Comparison of ENCODE assay signal across 8 cellular contexts in genomic region chr17:2402517-2402916, GRCh38. TPM values are rescaled to one million over a fixed set of nuclear protein-coding genes. Genes with fewer than 3 reads are reported as not detected.
A peak's percentile ranks its signal among the peaks of the same experiment; 100 is the strongest.
DNase-seq lines count a peak whose midpoint lies in the region; ATAC-seq lines count a peak whose summit lies in the region.

No MANE protein-coding gene starts in this region.

- H3K4me1 ChIP-seq in stomach smooth muscle (ENCODE audit: control insufficient read depth, insufficient read depth, low read length), result peaks cover 72% of the 10 kb centered on the region

- no peaks in the 10 kb centered on the region for H3K27me3 ChIP-seq in stomach smooth muscle (ENCODE audit: control insufficient read depth in 1 of 2, insufficient read depth in 2 of 2, low read length in 2 of 2)

- ATAC-seq in HG03108 (IDR thresholded peaks at IDR 0.05; ENCODE audit: unreplicated experiment) (no peak), GM19351 (IDR thresholded peaks at IDR 0.05; ENCODE audit: unreplicated experiment) (no peak)

- peak overlapping the region; percentile 76 for H3K4me3 Mint-ChIP-seq in activated T-helper 2 cell treated with anti-CD3 and anti-CD28 coated beads, Interferon-gamma antibody, Interleukin-2, Interleukin-4, amounts not matched to agents 10 μg/mL and 5 μg/mL and 100 μg/mL, durations not matched to agents 14 hours and 24 hours and 36 hours (ENCODE audit: low read depth)

- no peaks in the 10 kb centered on the region for H3K36me3 ChIP-seq in stomach smooth muscle (ENCODE audit: control insufficient read depth in 2 of 2, insufficient read depth in 2 of 2, low read length in 2 of 2)

- peaks cover 45% of the 10 kb centered on the region for H3K4me1 Mint-ChIP-seq in activated T-helper 2 cell treated with anti-CD3 and anti-CD28 coated beads, Interferon-gamma antibody, Interleukin-2, Interleukin-4, amounts not matched to agents 10 μg/mL and 5 μg/mL and 100 μg/mL, durations not matched to agents 14 hours and 24 hours and 36 hours (ENCODE audit: low read depth)

- H3K27ac ChIP-seq in stomach smooth muscle (ENCODE audit: low read length), result peak overlapping the region; percentile 95

- H3K9me3 Mint-ChIP-seq in activated T-helper 2 cell treated with anti-CD3 and anti-CD28 coated beads, Interferon-gamma antibody, Interleukin-2, Interleukin-4, amounts not matched to agents 10 μg/mL and 5 μg/mL and 100 μg/mL, durations not matched to agents 14 hours and 24 hours and 36 hours, result no peaks in the 10 kb centered on the region

- no peaks in the 10 kb centered on the region for H3K27me3 Mint-ChIP-seq in activated T-helper 2 cell treated with anti-CD3 and anti-CD28 coated beads, Interferon-gamma antibody, Interleukin-2, Interleukin-4, amounts not matched to agents 10 μg/mL and 5 μg/mL and 100 μg/mL, durations not matched to agents 14 hours and 24 hours and 36 hours (ENCODE audit: low read depth)

- DNase-seq in DMS53 (lab: John Stamatoyannopoulos, UW) (peak; percentile 40), DMS53 treated with DMSO at 0.1 percent for 48 hours (lab: John Stamatoyannopoulos, UW; ENCODE audit: unreplicated experiment) (no peak), foreskin melanocyte (no peak)
- no peak for DNase-seq in activated T-helper 2 cell treated with anti-CD3 and anti-CD28 coated beads, Interferon-gamma antibody, Interleukin-2, Interleukin-4, amounts not matched to agents 10 μg/mL and 5 μg/mL and 100 μg/mL, durations not matched to agents 14 hours and 24 hours and 36 hours (ENCODE audit: low spot score)

- peaks cover 14% of the 10 kb centered on the region for H3K36me3 Mint-ChIP-seq in activated T-helper 2 cell treated with anti-CD3 and anti-CD28 coated beads, Interferon-gamma antibody, Interleukin-2, Interleukin-4, amounts not matched to agents 10 μg/mL and 5 μg/mL and 100 μg/mL, durations not matched to agents 14 hours and 24 hours and 36 hours (ENCODE audit: low read depth)

- H3K9ac ChIP-seq in stomach smooth muscle (ENCODE audit: low read length in 2 of 2), result peak overlapping the region; percentile 72 to 75

- H3K9me3 ChIP-seq in iPS-18c (ENCODE audit: control insufficient read depth, insufficient read depth, low read length) (no peaks in the 10 kb centered on the region), stomach smooth muscle (ENCODE audit: control insufficient read depth in 2 of 2, low read length in 2 of 2) (no peaks in the 10 kb centered on the region)

- intact Hi-C loops in activated T-helper 2 cell treated with anti-CD3 and anti-CD28 coated beads, Interferon-gamma antibody, Interleukin-2, Interleukin-4, amounts not matched to agents 10 μg/mL and 5 μg/mL and 100 μg/mL, durations not matched to agents 14 hours and 24 hours and 36 hours (cut with micrococcal nuclease), result loop anchor here (2.0 to 5.0 kb wide), 4 partner anchors 14 to 530 kb away; partner anchors contain the start of gene PAFAH1B1

- H3K27ac Mint-ChIP-seq in activated T-helper 2 cell treated with anti-CD3 and anti-CD28 coated beads, Interferon-gamma antibody, Interleukin-2, Interleukin-4, amounts not matched to agents 10 μg/mL and 5 μg/mL and 100 μg/mL, durations not matched to agents 14 hours and 24 hours and 36 hours, result peak overlapping the region; percentile 65

- peak overlapping the region; percentile 80 for H3K4me3 ChIP-seq in iPS-18c (ENCODE audit: insufficient read depth, low read depth, low read length)
- peak overlapping the region; percentile 72 to 96 for H3K4me3 ChIP-seq in stomach smooth muscle (ENCODE audit: low read length in 2 of 2)

RNA-seq across cellular contexts. Expression of gene MNT, which starts 1.7 kb away (rescaled TPM):
- total RNA-seq in activated T-helper 2 cell treated with anti-CD3 and anti-CD28 coated beads, Interferon-gamma antibody, Interleukin-2, Interleukin-4, amounts not matched to agents 10 μg/mL and 5 μg/mL and 100 μg/mL, durations not matched to agents 14 hours and 24 hours and 36 hours, result 28.1 and 30.4 TPM in 2 replicates
